Comparison of ENCODE assay signal across 2 cellular contexts in genomic region chr13:61413572-61413971, GRCh38.
TF ChIP-seq lines count a peak whose summit lies in the region.

No MANE protein-coding gene starts in this region.

TF ChIP-seq in SK-N-SH treated with all-trans-retinoic acid at 6 μM for 48 hours, 23 proteins besides CTCF, POLR2A, EP300 and RAD21 (continued from another document):
- TF ChIP-seq POU6F1 (CRISPR knock-in tag; IDR thresholded peaks at IDR 0.05; ENCODE audit: borderline replicate concordance, low read depth): no peak
- no peak for TF ChIP-seq ZNF565 (CRISPR knock-in tag; conservative IDR thresholded peaks at IDR 0.05; ENCODE audit: low read depth)
- no peak for TF ChIP-seq BACH2 (CRISPR knock-in tag; IDR thresholded peaks at IDR 0.05; ENCODE audit: borderline replicate concordance)
- no peak for TF ChIP-seq GLIS3 (CRISPR knock-in tag; IDR thresholded peaks at IDR 0.05)
- TF ChIP-seq ZFP3 (CRISPR knock-in tag; IDR thresholded peaks at IDR 0.05): no peak
- TF ChIP-seq TCF4 (CRISPR knock-in tag; IDR thresholded peaks at IDR 0.05; ENCODE audit: borderline replicate concordance): no peak
- TF ChIP-seq ZFP30 (CRISPR knock-in tag; IDR thresholded peaks at IDR 0.05): no peak
- TF ChIP-seq TSHZ2 (CRISPR knock-in tag; IDR thresholded peaks at IDR 0.05): no peak
- no peak for TF ChIP-seq TOX (CRISPR knock-in tag; IDR thresholded peaks at IDR 0.05; ENCODE audit: borderline replicate concordance)
- TF ChIP-seq PATZ1 (CRISPR knock-in tag; IDR thresholded peaks at IDR 0.05; ENCODE audit: borderline replicate concordance): no peak
- no peak for TF ChIP-seq OSR1 (CRISPR knock-in tag; IDR thresholded peaks at IDR 0.05)
- no peak for TF ChIP-seq ZNF8 (CRISPR knock-in tag; IDR thresholded peaks at IDR 0.05)
- TF ChIP-seq RARB (CRISPR knock-in tag; IDR thresholded peaks at IDR 0.05): no peak
- TF ChIP-seq PPARA (CRISPR knock-in tag; IDR thresholded peaks at IDR 0.05; ENCODE audit: borderline replicate concordance): no peak
- no peak for TF ChIP-seq CSDC2 (CRISPR knock-in tag; IDR thresholded peaks at IDR 0.05)

TF ChIP-seq in neural cell, 6 proteins besides CTCF, POLR2A, EP300 and RAD21 (continued from another document):
- TF ChIP-seq POLR2AphosphoS5 (IDR thresholded peaks at IDR 0.05): no peak
